Comparison of ENCODE assay signal across 8 cellular contexts in genomic region chr16:27313422-27314160, GRCh38. TPM values are rescaled to one million over a fixed set of nuclear protein-coding genes. Genes with fewer than 3 reads are reported as not detected.
DNase-seq lines count a peak whose midpoint lies in the region; ATAC-seq and TF ChIP-seq lines count a peak whose summit lies in the region.

Gene IL4R, plus strand, starts transcription at chr16:27313974. Its CDS starts 26,230 bp downstream, at chr16:27340204.

- H3K27ac ChIP-seq in upper lobe of right lung, result peak within 1 kb of the TSS; percentile 99

- peak; percentile 74 for DNase-seq in GM10248 (ENCODE audit: extremely low spot score)
- DNase-seq in RPMI8226, result peak; percentile 32
- DNase-seq in activated naive CD4-positive, alpha-beta T cell treated with Interleukin-2 at 50 U/mL for 16 hours, result peak; percentile 62
- DNase-seq in Right ventricle myocardium inferior (ENCODE audit: missing footprints), result peak; percentile 89
- peak; percentile 7 for DNase-seq in pons (ENCODE audit: low spot score)
- DNase-seq in upper lobe of right lung, result peak; percentile 95
- no peak for DNase-seq in 8988T

- H3K27me3 ChIP-seq in upper lobe of right lung, result no peaks in the 10 kb centered on the region

- H3K9me3 ChIP-seq in upper lobe of right lung, result no peaks in the 10 kb centered on the region

- intact Hi-C loops in Right ventricle myocardium inferior (cut with DNase I) (no loop called here), upper lobe of right lung (cut with DNase I) (no loop called here)

- POLR2A ChIA-PET in GM10248 (lab: Yijun Ruan, JAX), result interaction anchor here (0.7 kb wide), 1 partner anchor 90 kb away, joined by 3 read pairs; no protein-coding TSS in a partner anchor

- peaks cover 44% of the 10 kb centered on the region for H3K4me1 ChIP-seq in upper lobe of right lung

- no peaks in the 10 kb centered on the region for H3K36me3 ChIP-seq in upper lobe of right lung

- H3K4me3 ChIP-seq in upper lobe of right lung, result peak within 1 kb of the TSS; percentile 98

- CTCF ChIA-PET in GM10248 (lab: Yijun Ruan, JAX), result interaction anchor here (1.6 kb wide), 1 partner anchor 15 kb away, joined by 4 read pairs; no protein-coding TSS in a partner anchor

- ATAC-seq in HG02642 (IDR thresholded peaks at IDR 0.05; ENCODE audit: poor library complexity, unreplicated experiment) (peak; percentile 65), Right ventricle myocardium inferior (peak; percentile 63), upper lobe of right lung (peak; percentile 85)

- no peak for TF ChIP-seq CTCF in GM10248 (IDR thresholded peaks at IDR 0.05; ENCODE audit: control extremely low read depth, extremely low read depth, low read depth, missing control alignments)
- TF ChIP-seq CTCF in upper lobe of right lung (IDR thresholded peaks at IDR 0.05), result no peak

RNA-seq across cellular contexts. Expression of gene IL4R, which starts in this region (rescaled TPM):
- 11.1 TPM for total RNA-seq in Right ventricle myocardium inferior
- total RNA-seq in upper lobe of right lung, result 153 TPM

Comparison
In these comparisons a context has a peak if more than half of its experiments do, and no peak if none do; other contexts are left out.
1. RNA of gene IL4R (total RNA-seq): 153 TPM in upper lobe of right lung (single experiment); 11.1 TPM in Right ventricle myocardium inferior (single experiment); every median in the first group is over 10 times any median in the second.
2. Peak in every context shown above with its lines, with median percentiles within 50 percentile points of each other: ATAC-seq.